Comparison of ENCODE assay signal across 1 cellular context in the genomic region with DNA sequence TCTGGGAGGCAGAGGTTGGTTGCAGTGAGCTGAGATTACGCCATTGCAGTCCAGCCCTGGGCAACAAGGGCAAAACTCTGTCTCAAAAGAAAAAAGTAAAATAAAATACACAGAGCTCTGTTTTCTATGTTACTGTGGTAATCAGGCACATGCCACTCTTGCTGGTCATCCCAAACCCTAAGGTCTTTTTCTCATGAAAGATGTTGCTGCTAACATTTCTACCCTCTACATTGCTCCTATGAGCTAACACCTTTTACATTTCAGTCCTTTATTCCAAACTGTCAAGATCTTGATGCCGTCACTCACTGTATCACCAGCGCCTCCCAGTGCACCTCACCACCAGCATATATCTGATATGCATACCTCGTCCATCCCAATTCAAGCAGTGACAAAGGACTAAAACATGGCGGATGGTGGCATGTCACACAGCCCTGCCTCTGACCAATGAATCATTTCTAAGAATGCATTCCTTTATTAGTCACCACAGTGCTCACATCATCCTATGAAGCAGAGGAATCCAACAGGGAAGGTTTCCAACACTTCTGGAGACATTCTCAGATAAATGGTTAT.
TF ChIP-seq lines count a peak whose summit lies in the region.

No MANE protein-coding gene starts in this region.

TF ChIP-seq in endothelial cell of umbilical vein, 7 proteins besides CTCF, POLR2A, EP300 and RAD21:
- TF ChIP-seq EZH2 (IDR thresholded peaks at IDR 0.05; ENCODE audit: borderline replicate concordance, low read depth, low read length, severe bottlenecking) (no peak), GATA2 (IDR thresholded peaks at IDR 0.05; ENCODE audit: insufficient read depth, insufficient read length, low read depth, low read length) (no peak), JUN (IDR thresholded peaks at IDR 0.05; ENCODE audit: borderline replicate concordance, insufficient read depth, insufficient read length, low read depth) (peak; percentile 63), MYC (IDR thresholded peaks at IDR 0.05; ENCODE audit: low read depth, low read length) (no peak), POLR2AphosphoS5 (IDR thresholded peaks at IDR 0.05; ENCODE audit: insufficient read depth, low read depth, low read length) (peak; percentile 25), FOS (IDR thresholded peaks at IDR 0.05; ENCODE audit: borderline replicate concordance, insufficient read depth, low read length) (peak; percentile 86)
